ENCODE assay signal across 18 cellular contexts in the genomic region with DNA sequence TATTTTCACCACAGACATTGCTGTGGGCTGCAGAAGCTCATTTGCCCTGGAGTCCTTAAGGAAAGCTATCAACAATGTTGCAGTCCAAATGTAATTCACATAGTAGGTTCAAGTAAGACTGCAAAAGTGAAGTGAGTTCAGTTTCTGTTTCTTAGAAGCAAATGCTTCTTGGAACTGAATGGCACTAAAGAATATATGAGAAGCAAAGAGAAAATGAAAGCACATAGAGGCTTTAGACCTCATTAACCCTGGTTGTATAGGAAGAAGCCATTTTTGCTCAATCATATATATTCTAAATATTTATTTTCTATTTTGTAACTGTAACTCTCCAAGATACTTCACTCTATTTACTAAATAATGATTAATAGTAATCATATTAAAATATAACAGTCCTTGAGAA.
DNase-seq lines count a peak whose midpoint lies in the region; ATAC-seq and TF ChIP-seq lines count a peak whose summit lies in the region.
"Had no signal": no experiment of that assay in that cellular context is flagged by ENCODE, and none has a peak within 500 bp of the region (broad histone marks: within the 10 kb centered on the region; RNA-seq: fewer than 3 reads in every experiment).

No MANE protein-coding gene starts in this region.

- no peak overlapping the region for H3K9ac ChIP-seq in fibroblast of lung (ENCODE audit: insufficient read depth, low read length)

- H3F3A ChIP-seq in PC-9 (ENCODE audit: insufficient read depth, low read depth): no peaks in the 10 kb centered on the region

- no peak overlapping the region for H2AFZ ChIP-seq in fibroblast of lung (ENCODE audit: low read length)
- H2AFZ ChIP-seq in PC-9: no peak overlapping the region

- CTCF ChIA-PET in PC-9 (lab: Charles Lee): no interaction called here

- H3K36me3 ChIP-seq in fibroblast of lung (ENCODE audit: control insufficient read depth, insufficient read depth, low read length) (no peaks in the 10 kb centered on the region), PC-9 (ENCODE audit: low read depth) (no peaks in the 10 kb centered on the region)
- H3K36me3 ChIP-seq: MG63 had no signal

- H3K27ac ChIP-seq in fibroblast of lung (ENCODE audit: insufficient read depth, low read length) (no peak overlapping the region), PC-9 (no peak overlapping the region)
- H3K27ac ChIP-seq: C4-2B, SK-N-MC had no signal

- POLR2A ChIA-PET in PC-9 (lab: Charles Lee; ENCODE audit: unreplicated experiment): interaction anchor here (0.6 kb wide), 1 partner anchor 1343 kb away, joined by 5 read pairs; no protein-coding TSS in a partner anchor

- H3K9me3 ChIP-seq in fibroblast of lung (ENCODE audit: control insufficient read depth, insufficient read depth, low read depth, low read length): no peaks in the 10 kb centered on the region
- H3K9me3 ChIP-seq in PC-9 (ENCODE audit: insufficient read depth, low read depth): no peaks in the 10 kb centered on the region

- H3K4me1 ChIP-seq in fibroblast of lung (ENCODE audit: control insufficient read depth, extremely low read depth, insufficient read depth, low read length) (no peaks in the 10 kb centered on the region), PC-9 (replicated peaks; ENCODE audit: insufficient read depth) (no peaks in the 10 kb centered on the region)

- intact Hi-C loops in PC-9 (cut with micrococcal nuclease; ENCODE audit: unreplicated experiment): no loop called here

- no peak for TF ChIP-seq CTCF in fibroblast of lung (conservative IDR thresholded peaks at IDR 0.05 in 1 of 2, IDR thresholded peaks at IDR 0.05 in 1 of 2; ENCODE audit: low read depth in 1 of 2, low read length in 2 of 2)
- no peak for TF ChIP-seq CTCF in PC-9 (conservative IDR thresholded peaks at IDR 0.05)

- peak; percentile 11 to 38 for DNase-seq in fibroblast of lung (ENCODE audit: low read depth in 2 of 2)
- DNase-seq in GOT3 (lab: John Stamatoyannopoulos, UW): no peak
- DNase-seq in PC-9: no peak
- no peak for DNase-seq in epidermal melanocyte (ENCODE audit: insufficient read length, low spot score)
- no peak for DNase-seq in germinal center (ENCODE audit: low spot score)
- DNase-seq: activated B cell treated with CpG ODN at 0.5 μM for 24 hours; EL; kidney; MG63; midbrain; NCI-H2171; stimulated activated naive CD4-positive, alpha-beta T cell had no signal

- no peak overlapping the region for H3K4me2 ChIP-seq in fibroblast of lung (ENCODE audit: extremely low read depth, insufficient read depth, low read length)
- H3K4me2 ChIP-seq in PC-9: no peak overlapping the region

- ATAC-seq in GM18519 (IDR thresholded peaks at IDR 0.05; ENCODE audit: low FRiP score, unreplicated experiment): peak; percentile 78
- ATAC-seq in GM21367 (IDR thresholded peaks at IDR 0.05; ENCODE audit: unreplicated experiment): peak; percentile 89
- ATAC-seq in HG03432 (IDR thresholded peaks at IDR 0.05; ENCODE audit: unreplicated experiment): peak; percentile 73
- ATAC-seq: sciatic nerve had no signal

- H3K27me3 ChIP-seq in fibroblast of lung (ENCODE audit: control insufficient read depth, insufficient read depth, low read length): no peaks in the 10 kb centered on the region
- H3K27me3 ChIP-seq in PC-9 (ENCODE audit: insufficient read depth, low read depth): no peaks in the 10 kb centered on the region
- H3K27me3 ChIP-seq: MG63 had no signal

- H3K4me3 ChIP-seq in fibroblast of lung (replicated peaks in 1 of 4; ENCODE audit: control extremely low read depth in 1 of 4, insufficient read depth in 1 of 4, low read depth in 3 of 4, low read length in 4 of 4) (peak overlapping the region in 1 of 4 experiments; percentile 5), PC-9 (no peak overlapping the region)
- H3K4me3 ChIP-seq: MG63, SK-N-MC had no signal

- H4K20me1 ChIP-seq in fibroblast of lung (ENCODE audit: control insufficient read depth, extremely low read depth, insufficient read depth, low read length) (no peaks in the 10 kb centered on the region), PC-9 (ENCODE audit: insufficient read depth) (no peaks in the 10 kb centered on the region)

- H3K79me2 ChIP-seq in fibroblast of lung (ENCODE audit: control insufficient read depth, insufficient read depth, low read length) (no peaks in the 10 kb centered on the region), PC-9 (ENCODE audit: low read depth) (no peaks in the 10 kb centered on the region)

- no peaks in the 10 kb centered on the region for H3K9me2 ChIP-seq in PC-9 (ENCODE audit: insufficient read depth)

- BruUV-seq in PC-9 (replicated peaks; lab: Mats Ljungman, UMichigan): no TSS peak

Comparison
In these comparisons a context has a peak if more than half of its experiments do, and no peak if none do; other contexts are left out.
1. DNase-seq: peak in fibroblast of lung (2 of 2); none in GOT3 (single experiment), PC-9 (0 of 2), epidermal melanocyte (single experiment) and germinal center (single experiment).
2. Peak in every context shown above with its lines, with median percentiles within 50 percentile points of each other: ATAC-seq.